ENCODE assay signal across 15 cellular contexts in the genomic region with DNA sequence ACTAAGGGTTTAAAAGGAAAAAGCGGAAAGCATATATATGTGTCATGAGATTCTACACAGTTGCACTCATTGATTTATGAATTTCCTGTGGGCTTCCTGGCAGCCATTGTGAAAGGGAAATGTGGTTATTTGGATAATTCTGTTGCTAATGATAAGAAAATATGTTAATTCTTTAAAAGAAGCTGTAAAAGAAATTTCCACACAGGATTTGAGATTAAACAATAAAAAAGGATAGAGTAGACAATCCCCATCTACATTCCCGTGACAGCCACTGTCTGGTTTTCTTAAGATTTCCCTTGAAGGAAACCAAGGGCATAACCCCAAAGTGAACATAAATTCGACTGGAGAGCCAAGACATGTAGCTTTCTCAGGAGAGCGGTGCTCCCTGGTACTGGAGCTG.
"Had no signal": no experiment of that assay in that cellular context is flagged by ENCODE, and none has a peak within 500 bp of the region (broad histone marks: within the 10 kb centered on the region; RNA-seq: fewer than 3 reads in every experiment).

No MANE protein-coding gene starts in this region.

- H3K9me3 Mint-ChIP-seq: activated T-helper 2 cell treated with anti-CD3 and anti-CD28 coated beads, Interferon-gamma antibody, Interleukin-2, Interleukin-4, amounts not matched to agents 10 μg/mL and 5 μg/mL and 100 μg/mL, durations not matched to agents 14 hours and 24 hours and 36 hours; neural crest cell had no signal

- H3K4me3 ChIP-seq: esophagus muscularis mucosa, psoas muscle, sigmoid colon, thoracic aorta, upper lobe of right lung had no signal

- H3K9me3 ChIP-seq: esophagus muscularis mucosa, psoas muscle, sigmoid colon, thoracic aorta, upper lobe of right lung had no signal

- H3K4me3 Mint-ChIP-seq: neural crest cell had no signal

- H3K27me3 ChIP-seq: esophagus muscularis mucosa, sigmoid colon, upper lobe of right lung had no signal

- H3K27ac Mint-ChIP-seq: activated T-helper 2 cell treated with anti-CD3 and anti-CD28 coated beads, Interferon-gamma antibody, Interleukin-2, Interleukin-4, amounts not matched to agents 10 μg/mL and 5 μg/mL and 100 μg/mL, durations not matched to agents 14 hours and 24 hours and 36 hours had no signal

- FAIRE-seq: endometrium had no signal

- H3K4me1 ChIP-seq: esophagus muscularis mucosa, psoas muscle, sigmoid colon, upper lobe of right lung had no signal

- DNase-seq: activated naive CD4-positive, alpha-beta T cell treated with anti-CD3 and anti-CD28 coated beads, Interleukin-2, amount 50 U/mL, for 16 hours; activated T-cell treated with anti-CD3 and anti-CD28 coated beads for 4 hours; glutamatergic neuron; kidney glomerular epithelial cell; midbrain; psoas muscle; sigmoid colon; stimulated activated CD4-positive, alpha-beta T cell treated with anti-CD3 and anti-CD28 coated beads, Interleukin-1b, Interleukin-23, amount 100 ng/mL, for 48 hours; upper lobe of right lung had no signal

- ATAC-seq: activated CD4-positive, CD25-positive, alpha-beta regulatory T cell treated with anti-CD3 and anti-CD28 coated beads, Interleukin-2, amount 50 U/mL, for 24 hours; psoas muscle; upper lobe of right lung had no signal

- H3K27ac ChIP-seq: esophagus muscularis mucosa, psoas muscle, sigmoid colon, thoracic aorta, upper lobe of right lung had no signal
